In the genomic region with DNA sequence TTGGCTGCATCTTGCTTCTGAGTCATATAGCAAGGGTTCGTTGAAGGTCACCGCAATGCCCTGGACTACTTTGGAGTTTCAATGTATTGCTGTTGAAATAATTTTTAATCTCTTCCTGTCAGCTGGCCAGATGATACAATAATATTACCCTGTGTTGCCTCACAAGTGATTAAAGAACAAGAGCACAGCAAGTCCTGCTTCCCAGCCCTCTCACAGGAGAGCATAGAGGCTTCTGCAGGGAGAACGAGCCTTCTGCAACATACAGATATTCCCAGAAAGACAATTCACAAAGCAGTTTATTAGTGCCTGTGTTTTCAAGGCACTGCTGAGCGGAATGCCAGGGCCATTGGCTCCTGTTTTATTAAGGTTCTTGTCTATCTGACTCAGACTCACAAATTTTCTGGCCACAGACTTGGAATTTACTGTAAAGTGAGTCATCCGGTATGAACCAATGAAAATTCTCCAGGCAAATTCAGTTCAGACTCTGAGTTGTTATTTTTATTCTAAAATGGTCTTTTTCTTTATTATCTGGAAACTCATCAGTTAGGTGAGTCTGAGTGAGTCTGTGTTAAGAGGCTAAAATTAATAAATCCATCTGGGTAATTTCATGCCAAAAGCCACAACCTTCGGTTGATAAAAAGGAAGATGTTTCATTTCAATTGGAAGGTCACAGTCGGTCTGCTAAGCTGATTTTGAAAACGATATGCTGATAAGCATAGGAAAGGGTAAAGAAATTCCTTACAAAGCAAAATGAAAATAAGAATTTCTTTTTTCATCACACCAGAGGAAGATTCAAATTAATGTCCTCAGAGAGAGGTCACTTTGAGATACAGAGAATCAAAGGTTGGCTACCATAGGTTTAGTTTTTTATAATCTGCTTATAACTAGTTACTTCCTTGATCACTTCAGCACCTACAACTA, we compare ENCODE assay signal across 1 cellular context.
TF ChIP-seq lines count a peak whose summit lies in the region.

No MANE protein-coding gene starts in this region.

TF ChIP-seq in K562, 482 proteins besides CTCF, POLR2A, EP300 and RAD21 (continued from another document and continues in another):
- TF ChIP-seq, protein P1, sequence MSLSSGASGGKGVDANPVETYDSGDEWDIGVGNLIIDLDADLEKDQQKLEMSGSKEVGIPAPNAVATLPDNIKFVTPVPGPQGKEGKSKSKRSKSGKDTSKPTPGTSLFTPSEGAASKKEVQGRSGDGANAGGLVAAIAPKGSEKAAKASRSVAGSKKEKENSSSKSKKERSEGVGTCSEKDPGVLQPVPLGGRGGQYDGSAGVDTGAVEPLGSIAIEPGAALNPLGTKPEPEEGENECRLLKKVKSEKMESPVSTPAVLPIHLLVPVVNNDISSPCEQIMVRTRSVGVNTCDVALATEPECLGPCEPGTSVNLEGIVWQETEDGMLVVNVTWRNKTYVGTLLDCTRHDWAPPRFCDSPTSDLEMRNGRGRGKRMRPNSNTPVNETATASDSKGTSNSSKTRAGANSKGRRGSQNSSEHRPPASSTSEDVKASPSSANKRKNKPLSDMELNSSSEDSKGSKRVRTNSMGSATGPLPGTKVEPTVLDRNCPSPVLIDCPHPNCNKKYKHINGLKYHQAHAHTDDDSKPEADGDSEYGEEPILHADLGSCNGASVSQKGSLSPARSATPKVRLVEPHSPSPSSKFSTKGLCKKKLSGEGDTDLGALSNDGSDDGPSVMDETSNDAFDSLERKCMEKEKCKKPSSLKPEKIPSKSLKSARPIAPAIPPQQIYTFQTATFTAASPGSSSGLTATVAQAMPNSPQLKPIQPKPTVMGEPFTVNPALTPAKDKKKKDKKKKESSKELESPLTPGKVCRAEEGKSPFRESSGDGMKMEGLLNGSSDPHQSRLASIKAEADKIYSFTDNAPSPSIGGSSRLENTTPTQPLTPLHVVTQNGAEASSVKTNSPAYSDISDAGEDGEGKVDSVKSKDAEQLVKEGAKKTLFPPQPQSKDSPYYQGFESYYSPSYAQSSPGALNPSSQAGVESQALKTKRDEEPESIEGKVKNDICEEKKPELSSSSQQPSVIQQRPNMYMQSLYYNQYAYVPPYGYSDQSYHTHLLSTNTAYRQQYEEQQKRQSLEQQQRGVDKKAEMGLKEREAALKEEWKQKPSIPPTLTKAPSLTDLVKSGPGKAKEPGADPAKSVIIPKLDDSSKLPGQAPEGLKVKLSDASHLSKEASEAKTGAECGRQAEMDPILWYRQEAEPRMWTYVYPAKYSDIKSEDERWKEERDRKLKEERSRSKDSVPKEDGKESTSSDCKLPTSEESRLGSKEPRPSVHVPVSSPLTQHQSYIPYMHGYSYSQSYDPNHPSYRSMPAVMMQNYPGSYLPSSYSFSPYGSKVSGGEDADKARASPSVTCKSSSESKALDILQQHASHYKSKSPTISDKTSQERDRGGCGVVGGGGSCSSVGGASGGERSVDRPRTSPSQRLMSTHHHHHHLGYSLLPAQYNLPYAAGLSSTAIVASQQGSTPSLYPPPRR (CRISPR knock-in tag; IDR thresholded peaks at IDR 0.05; ENCODE audit: borderline replicate concordance): no peak
- TF ChIP-seq KHSRP (IDR thresholded peaks at IDR 0.05): no peak
- TF ChIP-seq MCM7 (IDR thresholded peaks at IDR 0.05): no peak
- no peak for TF ChIP-seq ZNF12 (CRISPR knock-in tag; IDR thresholded peaks at IDR 0.05)
- peak; percentile 25; the same call in 1 of the 2 replicates for TF ChIP-seq GABPB1 (CRISPR knock-in tag; IDR thresholded peaks at IDR 0.05)
- no peak for TF ChIP-seq U2AF1 (optimal IDR thresholded peaks at IDR 0.05; ENCODE audit: low read depth, low read length)
- TF ChIP-seq, protein P2, sequence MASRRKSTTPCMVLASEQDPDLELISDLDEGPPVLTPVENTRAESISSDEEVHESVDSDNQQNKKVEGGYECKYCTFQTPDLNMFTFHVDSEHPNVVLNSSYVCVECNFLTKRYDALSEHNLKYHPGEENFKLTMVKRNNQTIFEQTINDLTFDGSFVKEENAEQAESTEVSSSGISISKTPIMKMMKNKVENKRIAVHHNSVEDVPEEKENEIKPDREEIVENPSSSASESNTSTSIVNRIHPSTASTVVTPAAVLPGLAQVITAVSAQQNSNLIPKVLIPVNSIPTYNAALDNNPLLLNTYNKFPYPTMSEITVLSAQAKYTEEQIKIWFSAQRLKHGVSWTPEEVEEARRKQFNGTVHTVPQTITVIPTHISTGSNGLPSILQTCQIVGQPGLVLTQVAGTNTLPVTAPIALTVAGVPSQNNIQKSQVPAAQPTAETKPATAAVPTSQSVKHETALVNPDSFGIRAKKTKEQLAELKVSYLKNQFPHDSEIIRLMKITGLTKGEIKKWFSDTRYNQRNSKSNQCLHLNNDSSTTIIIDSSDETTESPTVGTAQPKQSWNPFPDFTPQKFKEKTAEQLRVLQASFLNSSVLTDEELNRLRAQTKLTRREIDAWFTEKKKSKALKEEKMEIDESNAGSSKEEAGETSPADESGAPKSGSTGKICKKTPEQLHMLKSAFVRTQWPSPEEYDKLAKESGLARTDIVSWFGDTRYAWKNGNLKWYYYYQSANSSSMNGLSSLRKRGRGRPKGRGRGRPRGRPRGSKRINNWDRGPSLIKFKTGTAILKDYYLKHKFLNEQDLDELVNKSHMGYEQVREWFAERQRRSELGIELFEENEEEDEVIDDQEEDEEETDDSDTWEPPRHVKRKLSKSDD (conservative IDR thresholded peaks at IDR 0.05; ENCODE audit: low read length): no peak
- TF ChIP-seq SMARCE1 (IDR thresholded peaks at IDR 0.05): no peak; the same call in none of the 2 replicates
- TF ChIP-seq MBD2 (IDR thresholded peaks at IDR 0.05; ENCODE audit: borderline replicate concordance, low read depth): peak; percentile 48; the same call in 1 of the 2 replicates
- no peak for TF ChIP-seq MCM5 (IDR thresholded peaks at IDR 0.05; ENCODE audit: low read depth)
- TF ChIP-seq, protein P3, sequence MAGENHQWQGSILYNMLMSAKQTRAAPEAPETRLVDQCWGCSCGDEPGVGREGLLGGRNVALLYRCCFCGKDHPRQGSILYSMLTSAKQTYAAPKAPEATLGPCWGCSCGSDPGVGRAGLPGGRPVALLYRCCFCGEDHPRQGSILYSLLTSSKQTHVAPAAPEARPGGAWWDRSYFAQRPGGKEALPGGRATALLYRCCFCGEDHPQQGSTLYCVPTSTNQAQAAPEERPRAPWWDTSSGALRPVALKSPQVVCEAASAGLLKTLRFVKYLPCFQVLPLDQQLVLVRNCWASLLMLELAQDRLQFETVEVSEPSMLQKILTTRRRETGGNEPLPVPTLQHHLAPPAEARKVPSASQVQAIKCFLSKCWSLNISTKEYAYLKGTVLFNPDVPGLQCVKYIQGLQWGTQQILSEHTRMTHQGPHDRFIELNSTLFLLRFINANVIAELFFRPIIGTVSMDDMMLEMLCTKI (IDR thresholded peaks at IDR 0.05; ENCODE audit: partially characterized antibody): no peak
- no peak for TF ChIP-seq GTF2F1 (IDR thresholded peaks at IDR 0.05; ENCODE audit: low read depth, low read length)
- TF ChIP-seq, protein P4, sequence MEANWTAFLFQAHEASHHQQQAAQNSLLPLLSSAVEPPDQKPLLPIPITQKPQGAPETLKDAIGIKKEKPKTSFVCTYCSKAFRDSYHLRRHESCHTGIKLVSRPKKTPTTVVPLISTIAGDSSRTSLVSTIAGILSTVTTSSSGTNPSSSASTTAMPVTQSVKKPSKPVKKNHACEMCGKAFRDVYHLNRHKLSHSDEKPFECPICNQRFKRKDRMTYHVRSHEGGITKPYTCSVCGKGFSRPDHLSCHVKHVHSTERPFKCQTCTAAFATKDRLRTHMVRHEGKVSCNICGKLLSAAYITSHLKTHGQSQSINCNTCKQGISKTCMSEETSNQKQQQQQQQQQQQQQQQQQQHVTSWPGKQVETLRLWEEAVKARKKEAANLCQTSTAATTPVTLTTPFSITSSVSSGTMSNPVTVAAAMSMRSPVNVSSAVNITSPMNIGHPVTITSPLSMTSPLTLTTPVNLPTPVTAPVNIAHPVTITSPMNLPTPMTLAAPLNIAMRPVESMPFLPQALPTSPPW (CRISPR knock-in tag; IDR thresholded peaks at IDR 0.05): no peak
- TF ChIP-seq ZNF583 (CRISPR knock-in tag; IDR thresholded peaks at IDR 0.05): no peak
- peak in 1 of 2 experiments; percentile 43 for TF ChIP-seq NCOA2 (IDR thresholded peaks at IDR 0.05; ENCODE audit: partially characterized antibody in 2 of 2)
- TF ChIP-seq, protein P5, sequence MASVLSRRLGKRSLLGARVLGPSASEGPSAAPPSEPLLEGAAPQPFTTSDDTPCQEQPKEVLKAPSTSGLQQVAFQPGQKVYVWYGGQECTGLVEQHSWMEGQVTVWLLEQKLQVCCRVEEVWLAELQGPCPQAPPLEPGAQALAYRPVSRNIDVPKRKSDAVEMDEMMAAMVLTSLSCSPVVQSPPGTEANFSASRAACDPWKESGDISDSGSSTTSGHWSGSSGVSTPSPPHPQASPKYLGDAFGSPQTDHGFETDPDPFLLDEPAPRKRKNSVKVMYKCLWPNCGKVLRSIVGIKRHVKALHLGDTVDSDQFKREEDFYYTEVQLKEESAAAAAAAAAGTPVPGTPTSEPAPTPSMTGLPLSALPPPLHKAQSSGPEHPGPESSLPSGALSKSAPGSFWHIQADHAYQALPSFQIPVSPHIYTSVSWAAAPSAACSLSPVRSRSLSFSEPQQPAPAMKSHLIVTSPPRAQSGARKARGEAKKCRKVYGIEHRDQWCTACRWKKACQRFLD (CRISPR knock-in tag; IDR thresholded peaks at IDR 0.05): no peak
- no peak for TF ChIP-seq ZKSCAN8 (CRISPR knock-in tag; IDR thresholded peaks at IDR 0.05)
- TF ChIP-seq STAG1 (CRISPR knock-in tag; IDR thresholded peaks at IDR 0.05; ENCODE audit: borderline replicate concordance): no peak
- TF ChIP-seq, protein P6, sequence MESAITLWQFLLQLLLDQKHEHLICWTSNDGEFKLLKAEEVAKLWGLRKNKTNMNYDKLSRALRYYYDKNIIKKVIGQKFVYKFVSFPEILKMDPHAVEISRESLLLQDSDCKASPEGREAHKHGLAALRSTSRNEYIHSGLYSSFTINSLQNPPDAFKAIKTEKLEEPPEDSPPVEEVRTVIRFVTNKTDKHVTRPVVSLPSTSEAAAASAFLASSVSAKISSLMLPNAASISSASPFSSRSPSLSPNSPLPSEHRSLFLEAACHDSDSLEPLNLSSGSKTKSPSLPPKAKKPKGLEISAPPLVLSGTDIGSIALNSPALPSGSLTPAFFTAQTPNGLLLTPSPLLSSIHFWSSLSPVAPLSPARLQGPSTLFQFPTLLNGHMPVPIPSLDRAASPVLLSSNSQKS (CRISPR knock-in tag; IDR thresholded peaks at IDR 0.05): no peak
- TF ChIP-seq ZBTB7A (IDR thresholded peaks at IDR 0.05; ENCODE audit: borderline replicate concordance, control insufficient read depth, low read depth, low read length): no peak
- no peak for TF ChIP-seq ZNF551 (CRISPR knock-in tag; IDR thresholded peaks at IDR 0.05)
- TF ChIP-seq, protein P7, sequence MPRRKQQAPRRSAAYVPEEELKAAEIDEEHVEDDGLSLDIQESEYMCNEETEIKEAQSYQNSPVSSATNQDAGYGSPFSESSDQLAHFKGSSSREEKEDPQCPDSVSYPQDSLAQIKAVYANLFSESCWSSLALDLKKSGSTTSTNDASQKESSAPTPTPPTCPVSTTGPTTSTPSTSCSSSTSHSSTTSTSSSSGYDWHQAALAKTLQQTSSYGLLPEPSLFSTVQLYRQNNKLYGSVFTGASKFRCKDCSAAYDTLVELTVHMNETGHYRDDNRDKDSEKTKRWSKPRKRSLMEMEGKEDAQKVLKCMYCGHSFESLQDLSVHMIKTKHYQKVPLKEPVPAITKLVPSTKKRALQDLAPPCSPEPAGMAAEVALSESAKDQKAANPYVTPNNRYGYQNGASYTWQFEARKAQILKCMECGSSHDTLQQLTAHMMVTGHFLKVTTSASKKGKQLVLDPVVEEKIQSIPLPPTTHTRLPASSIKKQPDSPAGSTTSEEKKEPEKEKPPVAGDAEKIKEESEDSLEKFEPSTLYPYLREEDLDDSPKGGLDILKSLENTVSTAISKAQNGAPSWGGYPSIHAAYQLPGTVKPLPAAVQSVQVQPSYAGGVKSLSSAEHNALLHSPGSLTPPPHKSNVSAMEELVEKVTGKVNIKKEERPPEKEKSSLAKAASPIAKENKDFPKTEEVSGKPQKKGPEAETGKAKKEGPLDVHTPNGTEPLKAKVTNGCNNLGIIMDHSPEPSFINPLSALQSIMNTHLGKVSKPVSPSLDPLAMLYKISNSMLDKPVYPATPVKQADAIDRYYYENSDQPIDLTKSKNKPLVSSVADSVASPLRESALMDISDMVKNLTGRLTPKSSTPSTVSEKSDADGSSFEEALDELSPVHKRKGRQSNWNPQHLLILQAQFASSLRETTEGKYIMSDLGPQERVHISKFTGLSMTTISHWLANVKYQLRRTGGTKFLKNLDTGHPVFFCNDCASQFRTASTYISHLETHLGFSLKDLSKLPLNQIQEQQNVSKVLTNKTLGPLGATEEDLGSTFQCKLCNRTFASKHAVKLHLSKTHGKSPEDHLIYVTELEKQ (CRISPR knock-in tag; IDR thresholded peaks at IDR 0.05): no peak
- TF ChIP-seq NR2F6 (CRISPR knock-in tag; IDR thresholded peaks at IDR 0.05): no peak
- 0 out of 2 replicates have a peak, but pooled peaks have one; percentile 55 for TF ChIP-seq PHTF2 (CRISPR knock-in tag; IDR thresholded peaks at IDR 0.05)
- no peak for TF ChIP-seq TGIF2 (CRISPR knock-in tag; IDR thresholded peaks at IDR 0.05)
- TF ChIP-seq, protein P8, sequence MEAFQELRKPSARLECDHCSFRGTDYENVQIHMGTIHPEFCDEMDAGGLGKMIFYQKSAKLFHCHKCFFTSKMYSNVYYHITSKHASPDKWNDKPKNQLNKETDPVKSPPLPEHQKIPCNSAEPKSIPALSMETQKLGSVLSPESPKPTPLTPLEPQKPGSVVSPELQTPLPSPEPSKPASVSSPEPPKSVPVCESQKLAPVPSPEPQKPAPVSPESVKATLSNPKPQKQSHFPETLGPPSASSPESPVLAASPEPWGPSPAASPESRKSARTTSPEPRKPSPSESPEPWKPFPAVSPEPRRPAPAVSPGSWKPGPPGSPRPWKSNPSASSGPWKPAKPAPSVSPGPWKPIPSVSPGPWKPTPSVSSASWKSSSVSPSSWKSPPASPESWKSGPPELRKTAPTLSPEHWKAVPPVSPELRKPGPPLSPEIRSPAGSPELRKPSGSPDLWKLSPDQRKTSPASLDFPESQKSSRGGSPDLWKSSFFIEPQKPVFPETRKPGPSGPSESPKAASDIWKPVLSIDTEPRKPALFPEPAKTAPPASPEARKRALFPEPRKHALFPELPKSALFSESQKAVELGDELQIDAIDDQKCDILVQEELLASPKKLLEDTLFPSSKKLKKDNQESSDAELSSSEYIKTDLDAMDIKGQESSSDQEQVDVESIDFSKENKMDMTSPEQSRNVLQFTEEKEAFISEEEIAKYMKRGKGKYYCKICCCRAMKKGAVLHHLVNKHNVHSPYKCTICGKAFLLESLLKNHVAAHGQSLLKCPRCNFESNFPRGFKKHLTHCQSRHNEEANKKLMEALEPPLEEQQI (IDR thresholded peaks at IDR 0.05): no peak
- no peak for TF ChIP-seq ZFX (CRISPR knock-in tag; IDR thresholded peaks at IDR 0.05)
- TF ChIP-seq, protein P9, sequence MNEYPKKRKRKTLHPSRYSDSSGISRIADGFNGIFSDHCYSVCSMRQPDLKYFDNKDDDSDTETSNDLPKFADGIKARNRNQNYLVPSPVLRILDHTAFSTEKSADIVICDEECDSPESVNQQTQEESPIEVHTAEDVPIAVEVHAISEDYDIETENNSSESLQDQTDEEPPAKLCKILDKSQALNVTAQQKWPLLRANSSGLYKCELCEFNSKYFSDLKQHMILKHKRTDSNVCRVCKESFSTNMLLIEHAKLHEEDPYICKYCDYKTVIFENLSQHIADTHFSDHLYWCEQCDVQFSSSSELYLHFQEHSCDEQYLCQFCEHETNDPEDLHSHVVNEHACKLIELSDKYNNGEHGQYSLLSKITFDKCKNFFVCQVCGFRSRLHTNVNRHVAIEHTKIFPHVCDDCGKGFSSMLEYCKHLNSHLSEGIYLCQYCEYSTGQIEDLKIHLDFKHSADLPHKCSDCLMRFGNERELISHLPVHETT (CRISPR knock-in tag; conservative IDR thresholded peaks at IDR 0.05 in 1 of 2, IDR thresholded peaks at IDR 0.05 in 1 of 2): peak in 1 of 2 experiments; percentile 15; a peak in 1 of 4 replicates
- no peak for TF ChIP-seq SRSF9 (IDR thresholded peaks at IDR 0.05; ENCODE audit: borderline replicate concordance, low read depth, low read length)
- TF ChIP-seq ETS2 (tag; IDR thresholded peaks at IDR 0.05; ENCODE audit: borderline replicate concordance, poor library complexity, severe bottlenecking): peak; percentile 29
- no peak for TF ChIP-seq RBM15 (IDR thresholded peaks at IDR 0.05; ENCODE audit: insufficient read depth, low read length)
- TF ChIP-seq ZBTB1 (CRISPR knock-in tag; IDR thresholded peaks at IDR 0.05; ENCODE audit: borderline replicate concordance, low read depth): no peak
